ENCODE assay signal across 8 cellular contexts in genomic region chr5:134561871-134562296, GRCh38. TPM values are rescaled to one million over a fixed set of nuclear protein-coding genes. Genes with fewer than 3 reads are reported as not detected.
A peak's percentile ranks its signal among the peaks of the same experiment; 100 is the strongest.
DNase-seq lines count a peak whose midpoint lies in the region; ATAC-seq, FAIRE-seq and TF ChIP-seq lines count a peak whose summit lies in the region.

No MANE protein-coding gene starts in this region.

- no peak for TF ChIP-seq POLR2A in A549 (IDR thresholded peaks at IDR 0.05; ENCODE audit: low read length)

- no peak for TF ChIP-seq EP300 in A549 (IDR thresholded peaks at IDR 0.05)

- CTCF ChIA-PET in A549 (lab: Yijun Ruan, JAX) = interaction anchor here (1.3 to 5.9 kb wide), 8 partner anchors 9 to 260 kb away, joined by 3 to 56 read pairs (median 5); no protein-coding TSS in a partner anchor

- TF ChIP-seq RAD21 in A549 (conservative IDR thresholded peaks at IDR 0.05 in 1 of 2, IDR thresholded peaks at IDR 0.05 in 1 of 2) = peak; percentile 20 to 41; a peak in 3 of 5 replicates

- 58% methylated on average over 4 of the region's 9 CpGs for WGBS in A549 (ENCODE audit: missing lambda C conversion rate)

- peaks cover 14% of the 10 kb centered on the region for H3K4me1 ChIP-seq in A549

- no peaks in the 10 kb centered on the region for H3K9me3 ChIP-seq in A549

- no peak overlapping the region for H3K4me3 ChIP-seq in A549

- peak; percentile 13 for FAIRE-seq in A549 (lab: Jason Lieb, UNC)

- H3K4me2 ChIP-seq in A549 = no peak overlapping the region

- H3K27ac ChIP-seq in A549 (peak overlapping the region; percentile 29 to 75; a peak in 3 of 6 replicates), VCaP (no peak overlapping the region; the same call in 1 of the 2 replicates)

- ATAC-seq in A549 = peak; percentile 62 to 81; a peak in 5 of 6 replicates

- peak; percentile 37; the same call in 2 of the 3 replicates for TF ChIP-seq CTCF in A549 (IDR thresholded peaks at IDR 0.05)
- peak; percentile 46 for TF ChIP-seq CTCF in GM12872 (IDR thresholded peaks at IDR 0.05; ENCODE audit: insufficient read depth, low read depth, low read length)
- peak; percentile 60 for TF ChIP-seq CTCF in VCaP (conservative IDR thresholded peaks at IDR 0.05)
- TF ChIP-seq CTCF in GM20000 (IDR thresholded peaks at IDR 0.05; ENCODE audit: extremely low read depth, missing control alignments) = no peak

- DNase-seq in A549 (ENCODE audit: low read depth in 1 of 2, low spot score in 1 of 2) (peak; percentile 48 to 53), iPS-NIHi11 (ENCODE audit: low spot score) (peak; percentile 61), GDM1 (lab: John Stamatoyannopoulos, UW) (no peak), GM20000 (ENCODE audit: low spot score) (no peak)
- no peak for DNase-seq in effector CD4-positive, alpha-beta T cell
- no peak for DNase-seq in stimulated activated CD4-positive, alpha-beta T cell treated with anti-CD3 and anti-CD28 coated beads, Interleukin-12 subunit alpha, Interleukin-12 subunit beta, amount 100 ng/mL, for 4 hours

- POLR2A ChIA-PET in A549 (lab: Yijun Ruan, JAX) = no interaction called here

TF ChIP-seq in A549, 52 proteins besides CTCF, POLR2A, EP300 and RAD21:
- no peak for TF ChIP-seq CEBPB (IDR thresholded peaks at IDR 0.05)
- TF ChIP-seq RFX5 (IDR thresholded peaks at IDR 0.05) = no peak
- TF ChIP-seq PHF8 (IDR thresholded peaks at IDR 0.05; ENCODE audit: borderline replicate concordance, low read depth) = no peak
- TF ChIP-seq CBX8 (IDR thresholded peaks at IDR 0.05) = no peak
- TF ChIP-seq CHD4 (IDR thresholded peaks at IDR 0.05; ENCODE audit: borderline replicate concordance) = no peak
- TF ChIP-seq FOXS1 (CRISPR knock-in tag; IDR thresholded peaks at IDR 0.05) = no peak
- TF ChIP-seq HOXB13 (CRISPR knock-in tag; IDR thresholded peaks at IDR 0.05; ENCODE audit: low read depth) = no peak
- TF ChIP-seq MAFK (IDR thresholded peaks at IDR 0.05; ENCODE audit: partially characterized antibody) = peak; percentile 76
- no peak for TF ChIP-seq NPAS2 (CRISPR knock-in tag; IDR thresholded peaks at IDR 0.05; ENCODE audit: borderline replicate concordance)
- peak; percentile 40; the same call in 1 of the 3 replicates for TF ChIP-seq SMC3 (IDR thresholded peaks at IDR 0.05)
- TF ChIP-seq FOSL2 (IDR thresholded peaks at IDR 0.05) = no peak
- no peak for TF ChIP-seq FOSL2 (CRISPR knock-in tag; IDR thresholded peaks at IDR 0.05)
- TF ChIP-seq ZNF302 (CRISPR knock-in tag; IDR thresholded peaks at IDR 0.05) = no peak
- no peak for TF ChIP-seq ELK1 (IDR thresholded peaks at IDR 0.05; ENCODE audit: low read depth, low read length)
- TF ChIP-seq REST (IDR thresholded peaks at IDR 0.05) = no peak

RNA-seq across cellular contexts. Expression of gene JADE2, which starts 36.4 kb away (rescaled TPM):
- polyA plus RNA-seq in A549 (2011; rRNA removed) (21.7 and 24.0 TPM in 2 replicates), A549 (2017; fragmentation: RNase III; extraction: RNeasy Plus Mini Kit Qiagen cat#74134 plus additional on column Dnase treatment) (23.7 to 27.1 TPM (median 27.0 TPM) in 3 replicates)
- polyA plus RNA-seq in A549 (2012; cell fraction: cytosol; rRNA removed) = 21.2 and 29.1 TPM in 2 replicates
- polyA plus RNA-seq in A549 (2012; cell fraction: nucleus; rRNA removed) = 30.8 and 36.0 TPM in 2 replicates
- 48.2 and 50.5 TPM in 2 replicates for polyA minus RNA-seq in A549 (2011; rRNA and poly(A)+ RNA removed)

Comparison
In these comparisons a context has a peak if more than half of its experiments do, and no peak if none do; other contexts are left out.
1. DNase-seq: peak in A549 (2 of 2) and iPS-NIHi11 (single experiment); none in effector CD4-positive, alpha-beta T cell (single experiment), GDM1 (single experiment), stimulated activated CD4-positive, alpha-beta T cell treated with anti-CD3 and anti-CD28 coated beads, Interleukin-12 subunit alpha, Interleukin-12 subunit beta, amount 100 ng/mL, for 4 hours (single experiment) and GM20000 (single experiment).